ENCODE assay signal across 12 cellular contexts in genomic region chr7:84022686-84023308, GRCh38.
DNase-seq lines count a peak whose midpoint lies in the region; ATAC-seq and TF ChIP-seq lines count a peak whose summit lies in the region.
"Had no signal": no experiment of that assay in that cellular context is flagged by ENCODE, and none has a peak within 500 bp of the region (broad histone marks: within the 10 kb centered on the region; RNA-seq: fewer than 3 reads in every experiment).

No MANE protein-coding gene starts in this region.

- H3K4me3 ChIP-seq in mesendoderm (ENCODE audit: low read length): no peak overlapping the region

- H3K79me1 ChIP-seq in mesendoderm (ENCODE audit: low read length): no peaks in the 10 kb centered on the region

- H3K27me3 ChIP-seq in mesendoderm (ENCODE audit: insufficient read depth, low read length, poor library complexity): no peaks in the 10 kb centered on the region

- H3K27ac ChIP-seq in mesendoderm (ENCODE audit: low read depth, low read length): no peak overlapping the region

- peak; percentile 16 for DNase-seq in Daoy (ENCODE audit: low read depth)
- DNase-seq in NCI-H2081 (lab: John Stamatoyannopoulos, UW): peak; percentile 62 to 92
- peak; percentile 99 for DNase-seq in SW480 (ENCODE audit: low spot score)
- DNase-seq in mesendoderm: peak; percentile 31
- DNase-seq in GM13977 (ENCODE audit: low spot score): no peak
- no peak for DNase-seq in midbrain (lab: John Stamatoyannopoulos, UW)
- DNase-seq: activated CD4-positive, alpha-beta T cell treated with anti-CD3 and anti-CD28 coated beads for 4 hours; CD4-positive, alpha-beta memory T cell; KG1; nephron progenitor cell had no signal

- in situ Hi-C loops in GM13977 (cut with MboI; ENCODE audit: low pct_unique_long_range_greater_than_20kb, low sequenced_read_pairs, unreplicated experiment): no loop called here

- H4K8ac ChIP-seq in mesendoderm (ENCODE audit: low read depth, low read length): no peak overlapping the region

- H2AK5ac ChIP-seq in mesendoderm (ENCODE audit: low read length): no peak overlapping the region

- H3K4ac ChIP-seq in mesendoderm (ENCODE audit: low read depth, low read length): no peak overlapping the region

- no peak overlapping the region for H3K9ac ChIP-seq in mesendoderm (ENCODE audit: low read length)

- H3K18ac ChIP-seq in mesendoderm (ENCODE audit: low read length): no peak overlapping the region

- no peak overlapping the region for H2BK120ac ChIP-seq in mesendoderm (ENCODE audit: low read depth, low read length)

- H3K4me1 ChIP-seq in mesendoderm (ENCODE audit: control insufficient read depth, low read depth, low read length): no peaks in the 10 kb centered on the region

- TF ChIP-seq CTCF in GM13977 (IDR thresholded peaks at IDR 0.05; ENCODE audit: extremely low read depth, insufficient read depth, missing control alignments): no peak

- no peak overlapping the region for H2BK5ac ChIP-seq in mesendoderm (ENCODE audit: low read length)

- no peak overlapping the region for H3K56ac ChIP-seq in mesendoderm (ENCODE audit: low read length)

- no peak for ATAC-seq in GM21717 (IDR thresholded peaks at IDR 0.05; ENCODE audit: unreplicated experiment)
- no peak for ATAC-seq in GM21515 (IDR thresholded peaks at IDR 0.05; ENCODE audit: unreplicated experiment)

- no peaks in the 10 kb centered on the region for H3K79me2 ChIP-seq in mesendoderm (ENCODE audit: control insufficient read depth, insufficient read depth, low read length)

- no peak overlapping the region for H3K23ac ChIP-seq in mesendoderm (ENCODE audit: low read length)

- H3K4me2 ChIP-seq in mesendoderm (ENCODE audit: low read length): no peak overlapping the region

- H2BK15ac ChIP-seq in mesendoderm (replicated peaks; ENCODE audit: low read depth): no peak overlapping the region

- no peak overlapping the region for H4K5ac ChIP-seq in mesendoderm (ENCODE audit: low read length)

- H3K36me3 ChIP-seq in mesendoderm (ENCODE audit: control insufficient read depth, insufficient read depth, low read length): no peaks in the 10 kb centered on the region

- WGBS in mesendoderm (ENCODE audit: extremely low coverage, insufficient coverage, low lambda C conversion rate): no CpG with 5 or more reads among the region's 5 CpGs

Comparison
In these comparisons a context has a peak if more than half of its experiments do, and no peak if none do; other contexts are left out.
1. DNase-seq: peak in Daoy (single experiment), NCI-H2081 (2 of 2), SW480 (single experiment) and mesendoderm (single experiment); none in GM13977 (single experiment) and midbrain (single experiment).